27 cellular contexts compared by ENCODE assay signal in the genomic region with DNA sequence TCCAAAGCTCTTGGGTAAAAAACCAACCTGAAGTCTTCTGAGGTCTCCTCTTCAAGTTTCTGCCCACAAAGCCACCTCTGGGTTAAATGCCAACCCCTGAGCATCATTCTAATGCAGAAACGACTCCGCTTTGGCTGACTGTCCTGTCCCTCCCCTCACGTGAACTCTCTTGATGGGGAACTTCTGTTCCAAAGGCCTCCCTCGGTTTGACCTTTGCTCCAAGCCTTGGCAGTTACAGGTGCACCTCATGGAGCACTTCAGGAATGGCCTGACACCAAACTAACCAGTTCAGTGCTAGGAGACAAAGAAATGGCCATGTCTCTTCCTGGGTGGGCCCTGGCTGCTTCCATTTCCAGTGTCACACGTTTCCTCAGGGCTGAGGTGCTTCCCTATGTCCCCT. TPM values are rescaled to one million over a fixed set of nuclear protein-coding genes. Genes with fewer than 3 reads are reported as not detected.
A peak's percentile ranks its signal among the peaks of the same experiment; 100 is the strongest.
DNase-seq lines count a peak whose midpoint lies in the region; ATAC-seq and TF ChIP-seq lines count a peak whose summit lies in the region.
"Had no signal": no experiment of that assay in that cellular context is flagged by ENCODE, and none has a peak within 500 bp of the region (broad histone marks: within the 10 kb centered on the region; RNA-seq: fewer than 3 reads in every experiment).

No MANE protein-coding gene starts in this region.

- peaks cover 46% of the 10 kb centered on the region for H3K36me3 Mint-ChIP-seq in CD4-positive, CD25-positive, alpha-beta regulatory T cell

- peaks cover 11% of the 10 kb centered on the region for H3K79me2 ChIP-seq in osteoblast (ENCODE audit: insufficient read depth, low read length)

- peaks cover 28% of the 10 kb centered on the region for H3K4me1 ChIP-seq in CD4-positive, CD25-positive, alpha-beta regulatory T cell (ENCODE audit: control insufficient read depth, insufficient read depth, low read length, poor library complexity, severe bottlenecking)
- H3K4me1 ChIP-seq in gastroesophageal sphincter (peaks cover 8 to 100% (median 34%) of the 10 kb centered on the region in 3 donors), osteoblast (ENCODE audit: insufficient read depth, low read length) (peaks cover 24% of the 10 kb centered on the region), heart right ventricle (peaks cover 0 to 25% (median 10%) of the 10 kb centered on the region in 9 donors)

- TF ChIP-seq CTCF in WERI-Rb-1 (IDR thresholded peaks at IDR 0.05; ENCODE audit: low read depth, low read length) (no peak), gastroesophageal sphincter (IDR thresholded peaks at IDR 0.05) (no peak), osteoblast (IDR thresholded peaks at IDR 0.05; ENCODE audit: extremely low read depth, low read depth, low read length) (no peak), heart right ventricle (IDR thresholded peaks at IDR 0.05) (no peak)

- no peak overlapping the region for H3K4me3 Mint-ChIP-seq in CD4-positive, CD25-positive, alpha-beta regulatory T cell
- H3K4me3 Mint-ChIP-seq: memory B cell had no signal

- no peak overlapping the region for H2AFZ ChIP-seq in osteoblast (ENCODE audit: low read length)

- no peaks in the 10 kb centered on the region for H3K9me3 Mint-ChIP-seq in CD4-positive, CD25-positive, alpha-beta regulatory T cell
- H3K9me3 Mint-ChIP-seq: memory B cell had no signal

- H3K9me3 ChIP-seq in CD4-positive, CD25-positive, alpha-beta regulatory T cell (ENCODE audit: control insufficient read depth in 2 of 2, low read length in 2 of 2): no peaks in the 10 kb centered on the region
- H3K9me3 ChIP-seq in WERI-Rb-1 (ENCODE audit: severe bottlenecking) (no peaks in the 10 kb centered on the region), gastroesophageal sphincter (no peaks in the 10 kb centered on the region), osteoblast (ENCODE audit: low read depth, low read length) (no peaks in the 10 kb centered on the region), heart right ventricle (no peaks in the 10 kb centered on the region)
- H3K9me3 ChIP-seq: A549, neutrophil, stomach, upper lobe of left lung had no signal

- no peaks in the 10 kb centered on the region for H3K27me3 ChIP-seq in CD4-positive, CD25-positive, alpha-beta regulatory T cell (ENCODE audit: control insufficient read depth, insufficient read depth, low read length)
- H3K27me3 ChIP-seq in WERI-Rb-1 (ENCODE audit: insufficient read depth, low read depth, severe bottlenecking): no peaks in the 10 kb centered on the region
- H3K27me3 ChIP-seq in gastroesophageal sphincter: no peaks in the 10 kb centered on the region
- no peaks in the 10 kb centered on the region for H3K27me3 ChIP-seq in osteoblast (ENCODE audit: insufficient read depth, low read length)
- H3K27me3 ChIP-seq in heart right ventricle: no peaks in the 10 kb centered on the region
- H3K27me3 ChIP-seq: neutrophil, stomach, upper lobe of left lung had no signal

- no peak for TF ChIP-seq POLR2A in gastroesophageal sphincter (IDR thresholded peaks at IDR 0.05)

- H3K4me1 Mint-ChIP-seq in CD4-positive, CD25-positive, alpha-beta regulatory T cell: peaks cover 10 to 45% (median 33%) of the 10 kb centered on the region in 4 donors

- WGBS in gastroesophageal sphincter (ENCODE audit: low coverage in 1 of 2), 2 donors: 55 to 69% methylated on average over 2 to 3 of the region's 5 CpGs
- WGBS in heart right ventricle, 2 donors: 82 to 87% methylated on average over 5 of the region's 5 CpGs

- intact Hi-C loops in heart right ventricle (cut with DNase I): no loop called here

- TF ChIP-seq EP300 in gastroesophageal sphincter (IDR thresholded peaks at IDR 0.05): no peak

- H3K4me3 ChIP-seq in CD4-positive, CD25-positive, alpha-beta regulatory T cell (ENCODE audit: low read depth, low read length): no peak overlapping the region
- H3K4me3 ChIP-seq in WERI-Rb-1 (ENCODE audit: low read depth, low read length): no peak overlapping the region
- no peak overlapping the region for H3K4me3 ChIP-seq in gastroesophageal sphincter
- H3K4me3 ChIP-seq in osteoblast (ENCODE audit: insufficient read depth, low read length): no peak overlapping the region
- H3K4me3 ChIP-seq in heart right ventricle: no peak overlapping the region
- H3K4me3 ChIP-seq: A549, stomach, upper lobe of left lung had no signal

- no peak for DNase-seq in CD4-positive, CD25-positive, alpha-beta regulatory T cell
- DNase-seq in WERI-Rb-1 (no peak), osteoblast (ENCODE audit: insufficient read length, low spot score, missing footprints) (peak; percentile 21), heart right ventricle (no peak), kidney tubule cell (ENCODE audit: low spot score) (no peak), HuH-7 (ENCODE audit: low spot score) (no peak)
- no peak for DNase-seq in central memory CD4-positive, alpha-beta T cell
- DNase-seq: activated CD8-positive, alpha-beta memory T cell treated with anti-CD3 and anti-CD28 coated beads, Interleukin-2, amount 50 U/mL, for 4 hours; AML-193; effector CD4-positive, alpha-beta T cell; GOT3; head of caudate nucleus; NCI-H1048; NCI-H187; NCI-H2171 treated with DMSO at 0.1 percent for 48 hours; NCI-H524; NK-92 treated with Interleukin-12 subunit alpha and Interleukin-12 subunit beta, amount 100 ng/mL, for 24 hours; SHP77; stomach; T-helper 9 cell; upper lobe of left lung had no signal

- H3K27me3 Mint-ChIP-seq in CD4-positive, CD25-positive, alpha-beta regulatory T cell: no peaks in the 10 kb centered on the region
- H3K27me3 Mint-ChIP-seq: memory B cell, progenitor cell of endocrine pancreas had no signal

- peak overlapping the region; percentile 56 to 83 (median 78) for H3K27ac Mint-ChIP-seq in CD4-positive, CD25-positive, alpha-beta regulatory T cell
- H3K27ac Mint-ChIP-seq: memory B cell, progenitor cell of endocrine pancreas had no signal

- peaks cover 21% of the 10 kb centered on the region for H4K20me1 ChIP-seq in osteoblast (ENCODE audit: insufficient read depth, low read length)

- ATAC-seq in CD4-positive, CD25-positive, alpha-beta regulatory T cell (ENCODE audit: low read depth in 2 of 2): no peak
- ATAC-seq in gastroesophageal sphincter: no peak
- ATAC-seq in heart right ventricle: no peak
- ATAC-seq: A549 had no signal

- peaks cover 69% of the 10 kb centered on the region for H3K36me3 ChIP-seq in CD4-positive, CD25-positive, alpha-beta regulatory T cell (ENCODE audit: control insufficient read depth, insufficient read depth, low read length)
- H3K36me3 ChIP-seq in WERI-Rb-1 (peaks cover 56% of the 10 kb centered on the region), gastroesophageal sphincter (peaks cover 0 to 42% of the 10 kb centered on the region in 2 donors), osteoblast (ENCODE audit: insufficient read depth, low read length) (peaks cover 19% of the 10 kb centered on the region), heart right ventricle (peaks cover 0 to 87% (median 0%) of the 10 kb centered on the region in 9 donors)

- no peak overlapping the region for H3K4me2 ChIP-seq in osteoblast (ENCODE audit: insufficient read depth, low read length)
- H3K4me2 ChIP-seq: A549 had no signal

- H3K27ac ChIP-seq in CD4-positive, CD25-positive, alpha-beta regulatory T cell (ENCODE audit: insufficient read depth, low read length, poor library complexity, severe bottlenecking): no peak overlapping the region
- H3K27ac ChIP-seq in WERI-Rb-1: peak overlapping the region; percentile 61; the same call in 1 of the 2 replicates
- H3K27ac ChIP-seq in gastroesophageal sphincter: peak overlapping the region; percentile 21 to 92 (median 88)
- H3K27ac ChIP-seq in osteoblast (ENCODE audit: low read depth, low read length): no peak overlapping the region
- H3K27ac ChIP-seq in heart right ventricle: no peak overlapping the region
- H3K27ac ChIP-seq: A549, epithelial cell of prostate, neutrophil, upper lobe of left lung had no signal

RNA-seq across cellular contexts. Expression of a gene that starts 20.0 kb away (rescaled TPM):
- total RNA-seq in CD4-positive, CD25-positive, alpha-beta regulatory T cell: 58.8 TPM
- polyA plus RNA-seq in CD4-positive, CD25-positive, alpha-beta regulatory T cell: 1 to 10 TPM; 4.3 to 5.3 (median 4.7) TPM
- total RNA-seq in gastroesophageal sphincter (100 to 1,000 TPM in 3 of 4 donors, 10 to 100 TPM in 1; 82.3 to 207 (median 155) TPM), osteoblast (22.4 and 28.3 TPM in 2 replicates), heart right ventricle (10 to 100 TPM in 9 of 10 donors, 1 to 10 TPM in 1; 9.4 to 16.7 (median 12.7) TPM)
- polyA plus RNA-seq in heart right ventricle: 1 to 10 TPM; 8.5 to 9.9 TPM

RNA-seq across cellular contexts. Expression of a gene that starts 42.9 kb away (rescaled TPM):
- total RNA-seq in CD4-positive, CD25-positive, alpha-beta regulatory T cell: 74.4 TPM
- 10 to 100 TPM; 20.6 to 28.5 (median 24.6) TPM for polyA plus RNA-seq in CD4-positive, CD25-positive, alpha-beta regulatory T cell
- total RNA-seq in gastroesophageal sphincter (10 to 100 TPM; 17.9 to 53.9 (median 25.7) TPM), osteoblast (30.4 and 35.8 TPM in 2 replicates), heart right ventricle (10 to 100 TPM in 8 of 10 donors, 1 to 10 TPM in 2; 8.3 to 15.7 (median 11.5) TPM)
- polyA plus RNA-seq in heart right ventricle: 10 to 100 TPM in 1 of 2 donors, 1 to 10 TPM in 1; 7.2 to 12.9 TPM

RNA-seq across cellular contexts. Expression of a gene that starts 56.6 kb away (rescaled TPM):
- total RNA-seq in CD4-positive, CD25-positive, alpha-beta regulatory T cell: 0.35 TPM
- polyA plus RNA-seq in CD4-positive, CD25-positive, alpha-beta regulatory T cell: not detected
- total RNA-seq in gastroesophageal sphincter: 10 to 100 TPM in 1 of 4 donors, 1 to 10 TPM in 3; 1.1 to 43.3 (median 8.3) TPM
- 27.9 and 40.7 TPM in 2 replicates for total RNA-seq in osteoblast
- total RNA-seq in heart right ventricle: 10 to 100 TPM in 2 of 10 donors, 1 to 10 TPM in 8; 4.4 to 44.3 (median 9.1) TPM
- polyA plus RNA-seq in heart right ventricle: 10 to 100 TPM in 1 of 2 donors, 1 to 10 TPM in 1; 5.6 to 10.4 TPM

Comparison
In these comparisons a context has a peak if more than half of its experiments do, and no peak if none do; other contexts are left out.
1. H3K27ac ChIP-seq: peak in WERI-Rb-1 (single experiment) and gastroesophageal sphincter (4 of 4); none in CD4-positive, CD25-positive, alpha-beta regulatory T cell (single experiment), osteoblast (single experiment) and heart right ventricle (0 of 10).